8 cellular contexts compared by ENCODE assay signal in the genomic region with DNA sequence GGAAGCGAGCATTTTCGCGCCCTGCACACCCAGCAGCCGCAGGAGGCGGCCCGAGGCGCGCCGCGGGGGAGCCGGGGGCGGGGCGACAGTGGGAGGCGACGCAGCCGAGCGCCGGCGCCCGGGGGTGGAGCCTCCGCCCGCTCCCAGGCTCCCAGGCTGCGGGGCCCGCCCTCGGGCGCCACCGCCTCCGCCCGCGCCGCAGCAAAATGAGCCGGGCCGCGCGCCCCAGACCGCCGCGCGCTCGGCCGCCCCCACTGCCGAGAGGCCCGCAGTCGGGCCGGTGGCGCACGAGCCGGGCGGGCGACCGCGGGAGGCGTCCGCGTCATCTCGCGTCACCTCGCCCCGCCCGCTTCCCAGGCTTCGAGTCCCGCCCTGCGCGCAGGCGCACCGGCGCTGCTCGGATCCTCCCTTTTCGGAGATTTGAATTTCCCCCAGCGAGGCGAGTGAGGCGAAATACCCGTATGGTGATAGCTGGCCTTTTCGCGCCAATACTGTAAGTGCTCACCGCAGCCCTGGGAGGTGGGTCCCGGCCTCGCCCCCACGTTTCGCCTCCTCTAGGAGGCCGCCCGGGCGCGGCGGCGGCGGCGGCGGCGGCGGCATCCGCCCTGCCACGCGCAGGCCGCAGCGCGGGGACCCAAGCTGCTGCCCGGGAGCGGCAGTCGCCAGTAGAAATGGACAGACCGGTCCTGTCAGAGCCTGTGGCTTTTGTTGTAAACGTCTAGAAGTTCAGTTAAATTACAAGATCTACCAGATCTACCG. TPM values are rescaled to one million over a fixed set of nuclear protein-coding genes. Genes with fewer than 3 reads are reported as not detected.
DNase-seq lines count a peak whose midpoint lies in the region; ATAC-seq and TF ChIP-seq lines count a peak whose summit lies in the region.

A gene with protein sequence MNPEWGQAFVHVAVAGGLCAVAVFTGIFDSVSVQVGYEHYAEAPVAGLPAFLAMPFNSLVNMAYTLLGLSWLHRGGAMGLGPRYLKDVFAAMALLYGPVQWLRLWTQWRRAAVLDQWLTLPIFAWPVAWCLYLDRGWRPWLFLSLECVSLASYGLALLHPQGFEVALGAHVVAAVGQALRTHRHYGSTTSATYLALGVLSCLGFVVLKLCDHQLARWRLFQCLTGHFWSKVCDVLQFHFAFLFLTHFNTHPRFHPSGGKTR (plus strand): TSS at position 387 of the 759 bp plus-strand sequence. CDS start 9,309 bp downstream, outside the sequence.

- H3K27ac ChIP-seq in hepatocyte: peak within 1 kb of the TSS; percentile 100

- peak within 1 kb of the TSS; percentile 75 for H2AFZ ChIP-seq in hepatocyte

- H3K9me3 ChIP-seq in hepatocyte (ENCODE audit: low read depth): no peaks in the 10 kb centered on the region

- peaks cover 26% of the 10 kb centered on the region for H4K20me1 ChIP-seq in hepatocyte (ENCODE audit: insufficient read depth, poor library complexity, severe bottlenecking)

- peak within 1 kb of the TSS; percentile 85 for H3K4me3 ChIP-seq in astrocyte of the cerebellum (ENCODE audit: low read depth, low read length)
- peak within 1 kb of the TSS; percentile 85 for H3K4me3 ChIP-seq in hepatocyte
- peak within 1 kb of the TSS; percentile 95 for H3K4me3 ChIP-seq in retinal pigment epithelial cell (ENCODE audit: low read length)

- H3K79me2 ChIP-seq in hepatocyte: peaks cover 53% of the 10 kb centered on the region

- no peak for TF ChIP-seq CTCF in astrocyte of the cerebellum (IDR thresholded peaks at IDR 0.05; ENCODE audit: low read depth, low read length, missing control alignments)
- TF ChIP-seq CTCF in hepatocyte (IDR thresholded peaks at IDR 0.05; ENCODE audit: poor library complexity): no peak
- TF ChIP-seq CTCF in retinal pigment epithelial cell (conservative IDR thresholded peaks at IDR 0.05; ENCODE audit: low read depth, low read length): no peak

- H3K4me2 ChIP-seq in hepatocyte: peak within 1 kb of the TSS; percentile 86

- peaks cover 27% of the 10 kb centered on the region for H3K4me1 ChIP-seq in hepatocyte (ENCODE audit: insufficient read depth)

- ATAC-seq in GM18520 (IDR thresholded peaks at IDR 0.05; ENCODE audit: unreplicated experiment) (peak; percentile 39), HG03039 (IDR thresholded peaks at IDR 0.05; ENCODE audit: unreplicated experiment) (peak; percentile 47)

- DNase-seq in NCI-H2029 treated with DMSO at 0.1 percent for 48 hours (lab: John Stamatoyannopoulos, UW) (peak; percentile 40), T-helper 9 cell (peak; percentile 84), astrocyte of the cerebellum (ENCODE audit: low read depth) (peak; percentile 60), hepatocyte (ENCODE audit: low spot score) (peak; percentile 93), retinal pigment epithelial cell (ENCODE audit: low read depth) (peak; percentile 46), OCI-M2 (lab: John Stamatoyannopoulos, UW; ENCODE audit: unreplicated experiment) (no peak)

- H3K36me3 ChIP-seq in hepatocyte (replicated peaks; ENCODE audit: insufficient read depth, low read depth): no peaks in the 10 kb centered on the region

- H3K27me3 ChIP-seq in hepatocyte: no peaks in the 10 kb centered on the region

- in situ Hi-C loops in astrocyte of the cerebellum (cut with HindIII; ENCODE audit: low sequenced_read_pairs): no loop called here

- 52% methylated on average over 48 of the region's 103 CpGs for WGBS in hepatocyte (ENCODE audit: low lambda C conversion rate, missing lambda C conversion rate)

- no peaks in the 10 kb centered on the region for H3K9me2 ChIP-seq in hepatocyte (replicated peaks; ENCODE audit: insufficient read depth)

RNA-seq across cellular contexts. Expression of the gene that starts here (rescaled TPM):
- 7.4 and 8.7 TPM in 2 replicates for total RNA-seq in hepatocyte
- polyA plus RNA-seq in hepatocyte: 8.0 and 12.1 TPM in 2 replicates
